Comparison of ENCODE assay signal across 35 cellular contexts in genomic region chr4:1361391-1361790, GRCh38. TPM values are rescaled to one million over a fixed set of nuclear protein-coding genes. Genes with fewer than 3 reads are reported as not detected.
"Had no signal": no experiment of that assay in that cellular context is flagged by ENCODE, and none has a peak within 500 bp of the region (broad histone marks: within the 10 kb centered on the region; RNA-seq: fewer than 3 reads in every experiment).

No MANE protein-coding gene starts in this region.

- H2AFZ ChIP-seq: hepatocyte had no signal

- H3K4me3 ChIP-seq: coronary artery, dorsolateral prefrontal cortex, esophagus squamous epithelium, gastroesophageal sphincter, heart right ventricle, hepatocyte had no signal

- ATAC-seq: activated CD4-positive, alpha-beta T cell treated with anti-CD3 and anti-CD28 coated beads for 36 hours; activated naive CD4-positive, alpha-beta T cell treated with anti-CD3 and anti-CD28 coated beads, Interleukin-2, amount 50 U/mL, for 72 hours; activated T-cell treated with anti-CD3 and anti-CD28 coated beads, Interleukin-2, amount 50 U/mL, for 72 hours; gastroesophageal sphincter; heart right ventricle; T-helper 17 cell had no signal

- H3K27ac ChIP-seq: brain microvascular endothelial cell, coronary artery, dorsolateral prefrontal cortex, gastroesophageal sphincter, heart right ventricle, hepatocyte had no signal

- H3K36me3 ChIP-seq: brain microvascular endothelial cell had no signal

- H3K27me3 ChIP-seq: brain microvascular endothelial cell, dorsolateral prefrontal cortex, esophagus squamous epithelium, gastroesophageal sphincter, heart right ventricle, hepatocyte had no signal

- H3K4me2 ChIP-seq: hepatocyte had no signal

- H3K9me3 ChIP-seq: esophagus squamous epithelium, gastroesophageal sphincter, heart right ventricle had no signal

- DNase-seq: activated CD4-positive, alpha-beta memory T cell treated with anti-CD3 and anti-CD28 coated beads, Interleukin-2, amount 10 ng/mL, durations not matched to agents 7 days and 5 days; activated CD4-positive, alpha-beta T cell treated with anti-CD3 and anti-CD28 coated beads for 36 hours; activated CD4-positive, alpha-beta T cell treated with anti-CD3 and anti-CD28 coated beads, Interleukin-2, amount 10 ng/mL, durations not matched to agents 24 days and 14 days; activated CD4-positive, CD25-positive, alpha-beta regulatory T cell; activated CD4-positive, CD25-positive, alpha-beta regulatory T cell treated with anti-CD3 and anti-CD28 coated beads, Interleukin-2, amount 50 U/mL, for 72 hours; activated CD8-positive, alpha-beta memory T cell treated with anti-CD3 and anti-CD28 coated beads, Interleukin-2, amount 50 U/mL, for 48 hours; activated gamma-delta T cell; activated naive CD4-positive, alpha-beta T cell; activated naive CD4-positive, alpha-beta T cell treated with anti-CD3 and anti-CD28 coated beads, Interleukin-2, amount 10 ng/mL, durations not matched to agents 7 days and 5 days; activated naive CD8-positive, alpha-beta T cell treated with anti-CD3 and anti-CD28 coated beads, Interleukin-2, amount 10 ng/mL, durations not matched to agents 7 days and 5 days; activated T-cell treated with anti-CD3 and anti-CD28 coated beads for 4 hours; activated T-cell treated with anti-CD3 and anti-CD28 coated beads, Interleukin-2, amount 50 U/mL, for 24 hours; activated T-cell treated with anti-CD3 and anti-CD28 coated beads, Interleukin-2, amount 50 U/mL, for 72 hours; amniotic stem cell; anterior cingulate cortex; brain microvascular endothelial cell; dorsolateral prefrontal cortex; effector memory CD4-positive, alpha-beta T cell; erythroblast; esophagus squamous epithelium; foreskin melanocyte; heart right ventricle; T-helper 17 cell had no signal

RNA-seq across cellular contexts. Expression of gene NKX1-1, which starts 44.9 kb away (rescaled TPM):
- total RNA-seq: activated CD4-positive, alpha-beta memory T cell treated with anti-CD3 and anti-CD28 coated beads, Interleukin-2, amount 10 ng/mL, durations not matched to agents 7 days and 5 days; activated CD4-positive, alpha-beta T cell treated with anti-CD3 and anti-CD28 coated beads for 36 hours; activated CD4-positive, alpha-beta T cell treated with anti-CD3 and anti-CD28 coated beads, Interleukin-2, amount 10 ng/mL, durations not matched to agents 24 days and 14 days; activated naive CD4-positive, alpha-beta T cell treated with anti-CD3 and anti-CD28 coated beads, Interleukin-2, amount 50 U/mL, for 72 hours; activated naive CD8-positive, alpha-beta T cell treated with anti-CD3 and anti-CD28 coated beads, Interleukin-2, amount 10 ng/mL, durations not matched to agents 7 days and 5 days; activated T-cell treated with anti-CD3 and anti-CD28 coated beads, Interleukin-2, amount 50 U/mL, for 72 hours; astrocyte; bronchial epithelial cell; cardiac septum; cerebellum; dorsolateral prefrontal cortex; esophagus squamous epithelium; fibroblast of lung; fibroblast of villous mesenchyme; gastroesophageal sphincter; glomerular endothelial cell; heart right ventricle; hepatocyte; T-helper 17 cell had no signal
- polyA plus RNA-seq: adipose tissue, fibroblast of lung, heart right ventricle, hepatocyte had no signal
